In the genomic region with DNA sequence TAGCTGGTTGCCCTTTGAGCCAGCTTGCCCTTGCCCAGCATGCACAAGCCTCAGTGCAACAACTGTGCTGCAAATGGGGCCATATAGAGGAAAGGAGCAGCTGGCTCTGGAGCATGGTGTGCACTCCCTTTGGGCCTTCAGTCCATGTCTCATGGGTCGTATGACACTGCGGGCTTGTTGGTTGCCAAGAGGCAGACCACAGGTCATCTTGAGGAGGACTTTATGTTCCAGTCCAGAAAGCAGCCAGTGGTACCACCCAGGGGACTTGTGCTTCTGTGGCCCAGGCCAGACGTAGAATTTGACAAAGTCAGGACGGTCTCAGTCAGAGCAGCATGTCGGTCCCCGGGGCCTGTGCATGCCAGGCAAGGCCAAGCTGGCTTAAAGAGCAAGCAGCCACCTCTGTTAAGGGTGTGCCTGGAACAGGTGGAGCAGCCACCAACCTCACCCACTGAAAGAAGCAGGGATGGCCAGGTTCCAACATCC, we compare ENCODE assay signal across 5 cellular contexts. TPM values are rescaled to one million over a fixed set of nuclear protein-coding genes. Genes with fewer than 3 reads are reported as not detected.
"Had no signal": no experiment of that assay in that cellular context is flagged by ENCODE, and none has a peak within 500 bp of the region (broad histone marks: within the 10 kb centered on the region; RNA-seq: fewer than 3 reads in every experiment).

No MANE protein-coding gene starts in this region.

RNA-seq across cellular contexts. Expression of gene POTEH, which starts 49.1 kb away (rescaled TPM):
- total RNA-seq: GM23338, H1, H9, HT-29, IMR-90 had no signal
